Comparison of ENCODE assay signal across 8 cellular contexts in genomic region chr14:103057372-103058208, GRCh38. TPM values are rescaled to one million over a fixed set of nuclear protein-coding genes. Genes with fewer than 3 reads are reported as not detected.
DNase-seq lines count a peak whose midpoint lies in the region; ATAC-seq and TF ChIP-seq lines count a peak whose summit lies in the region.

Gene CDC42BPB (minus strand): TSS chr14:103057549. CDS start chr14:103057173, 376 bp downstream.

- peaks cover 4 to 27% of the 10 kb centered on the region in 2 donors for H3K4me1 ChIP-seq in left lung

- TF ChIP-seq CTCF in dorsolateral prefrontal cortex (IDR thresholded peaks at IDR 0.05 in 54 of 56, conservative IDR thresholded peaks at IDR 0.05 in 2 of 56; ENCODE audit: low read depth in 1 of 56, partially characterized antibody in 56 of 56) (peak in 21 of 56 donors; percentile 5 to 40 (median 17)), left lung (IDR thresholded peaks at IDR 0.05) (no peak)

- no peaks in the 10 kb centered on the region for H3K9me3 ChIP-seq in left lung

- intact Hi-C loops in dorsolateral prefrontal cortex (cut with DNase I): loop anchor here (1.0 to 10.0 kb wide), 7 partner anchors 35 to 465 kb away; partner anchors contain the start of genes MARK3 (in 1 of the 2), RCOR1 (in 1 of the 2) and TRAF3 (in 1 of the 2)
- intact Hi-C loops in left lung (cut with DNase I): no loop called here

- H3K4me3 ChIP-seq in dorsolateral prefrontal cortex (peak within 1 kb of the TSS; percentile 81 to 100 (median 95)), left lung (peak within 1 kb of the TSS; percentile 88 to 93)

- ATAC-seq in GM18861 (IDR thresholded peaks at IDR 0.05; ENCODE audit: unreplicated experiment) (peak; percentile 65), HG03097 (IDR thresholded peaks at IDR 0.05; ENCODE audit: low FRiP score, unreplicated experiment) (peak; percentile 67), left lung (peak; percentile 96)

- H3K27ac ChIP-seq in dorsolateral prefrontal cortex: peak within 1 kb of the TSS; percentile 51 to 94 (median 86)
- H3K27ac ChIP-seq in left lung: peak within 1 kb of the TSS; percentile 86

- no peaks in the 10 kb centered on the region for H3K27me3 ChIP-seq in dorsolateral prefrontal cortex
- peaks cover 0 to 55% of the 10 kb centered on the region in 2 donors for H3K27me3 ChIP-seq in left lung

- no peaks in the 10 kb centered on the region for H3K36me3 ChIP-seq in left lung

- DNase-seq in A172 (ENCODE audit: low spot score): peak; percentile 53
- DNase-seq in NCI-H226: peak; percentile 89
- peak; percentile 57 for DNase-seq in activated CD4-positive, alpha-beta T cell treated with anti-CD3 and anti-CD28 coated beads, Interleukin-2, amount 50 U/mL, for 1 hour
- peak; percentile 64 to 93 (median 82) for DNase-seq in dorsolateral prefrontal cortex
- DNase-seq in left lung: peak; percentile 89 to 96
- peak; percentile 52 for DNase-seq in stimulated activated CD4-positive, alpha-beta T cell treated with anti-CD3 and anti-CD28 coated beads, Interleukin-1b, Interleukin-23, amount 100 ng/mL, for 48 hours

RNA-seq across cellular contexts. Expression of gene CDC42BPB, which starts in this region (rescaled TPM):
- total RNA-seq in A172 (2014; rRNA removed; shearing (Covaris generic)): 26.2 and 26.6 TPM in 2 replicates
- 100 to 1,000 TPM; 112 to 178 (median 140) TPM for total RNA-seq in dorsolateral prefrontal cortex
- total RNA-seq in left lung: 10 to 100 TPM; 79.8 to 79.9 TPM

Comparison
In these comparisons a context has a peak if more than half of its experiments do, and no peak if none do; other contexts are left out.
1. Peak in every context shown above with its lines: DNase-seq, ATAC-seq, H3K4me3 ChIP-seq and H3K27ac ChIP-seq.
2. intact Hi-C loops: an anchor here in dorsolateral prefrontal cortex (1.0 to 10.0 kb wide); none called in left lung.